In genomic region chr11:73384871-73385692, GRCh38 we compare ENCODE assay signal across 1 cellular context.
TF ChIP-seq lines count a peak whose summit lies in the region.

No MANE protein-coding gene starts in this region.

TF ChIP-seq in K562, 482 proteins besides CTCF, POLR2A, EP300 and RAD21 (continued from another document):
- TF ChIP-seq ZFX (CRISPR knock-in tag; IDR thresholded peaks at IDR 0.05) (peak; percentile 50), SPI1 (IDR thresholded peaks at IDR 0.05; ENCODE audit: borderline replicate concordance, low read depth, low read length) (peak; percentile 88), ESRRA (IDR thresholded peaks at IDR 0.05; ENCODE audit: borderline replicate concordance, low read depth) (peak; percentile 36; the same call in 1 of the 2 replicates), SMAD4 (CRISPR knock-in tag; conservative IDR thresholded peaks at IDR 0.05) (peak; percentile 46), ZBTB7A (IDR thresholded peaks at IDR 0.05; ENCODE audit: borderline replicate concordance, control insufficient read depth, low read depth, low read length) (peak; percentile 71; the same call in 1 of the 2 replicates), MYNN (IDR thresholded peaks at IDR 0.05) (0 out of 2 replicates have a peak, but pooled peaks have one; percentile 51), MYNN (CRISPR knock-in tag; IDR thresholded peaks at IDR 0.05) (no peak), ZFP36 (IDR thresholded peaks at IDR 0.05; ENCODE audit: low read depth, low read length, partially characterized antibody) (peak; percentile 56)
- TF ChIP-seq, protein P1, sequence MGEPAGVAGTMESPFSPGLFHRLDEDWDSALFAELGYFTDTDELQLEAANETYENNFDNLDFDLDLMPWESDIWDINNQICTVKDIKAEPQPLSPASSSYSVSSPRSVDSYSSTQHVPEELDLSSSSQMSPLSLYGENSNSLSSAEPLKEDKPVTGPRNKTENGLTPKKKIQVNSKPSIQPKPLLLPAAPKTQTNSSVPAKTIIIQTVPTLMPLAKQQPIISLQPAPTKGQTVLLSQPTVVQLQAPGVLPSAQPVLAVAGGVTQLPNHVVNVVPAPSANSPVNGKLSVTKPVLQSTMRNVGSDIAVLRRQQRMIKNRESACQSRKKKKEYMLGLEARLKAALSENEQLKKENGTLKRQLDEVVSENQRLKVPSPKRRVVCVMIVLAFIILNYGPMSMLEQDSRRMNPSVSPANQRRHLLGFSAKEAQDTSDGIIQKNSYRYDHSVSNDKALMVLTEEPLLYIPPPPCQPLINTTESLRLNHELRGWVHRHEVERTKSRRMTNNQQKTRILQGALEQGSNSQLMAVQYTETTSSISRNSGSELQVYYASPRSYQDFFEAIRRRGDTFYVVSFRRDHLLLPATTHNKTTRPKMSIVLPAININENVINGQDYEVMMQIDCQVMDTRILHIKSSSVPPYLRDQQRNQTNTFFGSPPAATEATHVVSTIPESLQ (CRISPR knock-in tag; IDR thresholded peaks at IDR 0.05), result no peak
